15 cellular contexts compared by ENCODE assay signal in the genomic region with DNA sequence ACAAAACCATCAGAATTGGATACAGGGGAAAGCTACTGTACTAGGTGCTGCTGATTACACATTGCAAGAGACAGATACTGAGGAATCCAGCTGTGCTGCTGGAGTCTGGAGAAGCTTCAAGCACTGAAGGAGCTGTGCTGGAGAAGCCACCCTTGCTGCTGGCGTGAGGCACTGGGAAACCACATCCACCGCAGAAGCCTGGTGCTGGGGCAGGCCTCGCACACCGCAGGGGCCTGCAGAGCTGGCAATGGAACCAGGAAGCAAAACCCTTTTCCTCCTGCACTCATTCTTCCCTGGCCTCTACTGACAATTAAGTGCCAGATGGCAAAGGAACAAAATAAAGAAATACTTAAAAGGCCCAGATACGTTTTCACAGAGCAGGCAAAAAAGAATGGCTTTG.
A peak's percentile ranks its signal among the peaks of the same experiment; 100 is the strongest.
DNase-seq lines count a peak whose midpoint lies in the region; ATAC-seq and TF ChIP-seq lines count a peak whose summit lies in the region.
"Had no signal": no experiment of that assay in that cellular context is flagged by ENCODE, and none has a peak within 500 bp of the region (broad histone marks: within the 10 kb centered on the region; RNA-seq: fewer than 3 reads in every experiment).

No MANE protein-coding gene starts in this region.

- no peaks in the 10 kb centered on the region for H3K9me3 ChIP-seq in GM23248 (ENCODE audit: low read depth)

- H3K27ac ChIP-seq in GM23248, result no peak overlapping the region
- H3K27ac ChIP-seq in brain microvascular endothelial cell, result no peak overlapping the region
- H3K27ac ChIP-seq: C4-2B, heart left ventricle, parathyroid adenoma had no signal

- H2AFZ ChIP-seq in GM23248, result 0 out of 2 replicates have a peak overlapping the region, but pooled peaks have one; percentile 45
- H2AFZ ChIP-seq: parathyroid adenoma had no signal

- ATAC-seq in GM18867 (IDR thresholded peaks at IDR 0.05; ENCODE audit: unreplicated experiment), result no peak
- ATAC-seq: heart left ventricle had no signal

- H3K36me3 Mint-ChIP-seq in Calu3 (ENCODE audit: insufficient read depth, unreplicated experiment), result no peaks in the 10 kb centered on the region
- no peaks in the 10 kb centered on the region for H3K36me3 Mint-ChIP-seq in immature natural killer cell

- H3K36me3 ChIP-seq in GM23248 (ENCODE audit: low read depth) (no peaks in the 10 kb centered on the region), brain microvascular endothelial cell (replicated peaks) (no peaks in the 10 kb centered on the region)
- H3K36me3 ChIP-seq: heart left ventricle had no signal

- no peaks in the 10 kb centered on the region for H3K27me3 ChIP-seq in GM23248 (replicated peaks; ENCODE audit: insufficient read depth)
- H3K27me3 ChIP-seq in brain microvascular endothelial cell (replicated peaks), result no peaks in the 10 kb centered on the region
- H3K27me3 ChIP-seq: heart left ventricle had no signal

- 0 out of 2 replicates have a peak, but pooled peaks cover 8% of the 10 kb centered on the region for H3K4me1 ChIP-seq in GM23248 (ENCODE audit: insufficient read depth)
- H3K4me1 ChIP-seq: heart left ventricle, parathyroid adenoma had no signal

- H3F3A ChIP-seq in GM23248 (ENCODE audit: insufficient read depth), result no peaks in the 10 kb centered on the region

- H3K4me1 Mint-ChIP-seq in Calu3 (ENCODE audit: low read depth, unreplicated experiment), result no peaks in the 10 kb centered on the region
- H3K4me1 Mint-ChIP-seq in immature natural killer cell, result no peaks in the 10 kb centered on the region

- no peaks in the 10 kb centered on the region for H3K27me3 Mint-ChIP-seq in Calu3 (ENCODE audit: unreplicated experiment)
- H3K27me3 Mint-ChIP-seq in immature natural killer cell (ENCODE audit: low read depth in 3 of 3), result peaks cover 0 to 4% (median 0%) of the 10 kb centered on the region in 3 donors

- H3K4me3 ChIP-seq in GM23248 (no peak overlapping the region), brain microvascular endothelial cell (ENCODE audit: low read depth, low read length) (no peak overlapping the region)
- H3K4me3 ChIP-seq: heart left ventricle had no signal

- no peaks in the 10 kb centered on the region for H3K79me2 ChIP-seq in GM23248 (ENCODE audit: insufficient read depth)
- H3K79me2 ChIP-seq: parathyroid adenoma had no signal

- CTCF ChIA-PET in Calu3 (lab: Charles Lee), result no interaction called here

- H3K9ac ChIP-seq in GM23248, result no peak overlapping the region
- H3K9ac ChIP-seq: parathyroid adenoma had no signal

- TF ChIP-seq CTCF in Calu3 (IDR thresholded peaks at IDR 0.05; ENCODE audit: unreplicated experiment), result no peak
- TF ChIP-seq CTCF in brain microvascular endothelial cell (IDR thresholded peaks at IDR 0.05; ENCODE audit: low read depth, low read length, missing control alignments), result no peak

- no peak overlapping the region for H3K27ac Mint-ChIP-seq in Calu3 (ENCODE audit: unreplicated experiment)
- H3K27ac Mint-ChIP-seq in immature natural killer cell, result no peak overlapping the region

- H3K4me3 Mint-ChIP-seq in Calu3 (ENCODE audit: low read depth, unreplicated experiment) (no peak overlapping the region), immature natural killer cell (no peak overlapping the region)

- H4K20me1 ChIP-seq in GM23248 (ENCODE audit: insufficient read depth), result no peaks in the 10 kb centered on the region

- H3K4me2 ChIP-seq in GM23248 (ENCODE audit: unreplicated experiment), result no peak overlapping the region

- no peaks in the 10 kb centered on the region for H3K9me2 ChIP-seq in GM23248 (ENCODE audit: insufficient read depth)

- in situ Hi-C loops in GM23248 (cut with MboI), result no loop called here
- in situ Hi-C loops in brain microvascular endothelial cell (cut with HindIII; ENCODE audit: low pct_ligation_motif_present, low sequenced_read_pairs), result no loop called here

- WGBS in GM23248 (ENCODE audit: low coverage in 1 of 2, low lambda C conversion rate in 2 of 2, missing lambda C conversion rate in 2 of 2), 2 experiments, result 30 to 31% methylated on average over 5 of the region's 5 CpGs

- intact Hi-C loops in Calu3 (cut with micrococcal nuclease; ENCODE audit: unreplicated experiment), result no loop called here

- no peaks in the 10 kb centered on the region for H3K9me3 Mint-ChIP-seq in Calu3 (ENCODE audit: low read depth, unreplicated experiment)
- no peaks in the 10 kb centered on the region for H3K9me3 Mint-ChIP-seq in immature natural killer cell

- DNase-seq in Calu3, result peak; percentile 11
- peak; percentile 2 for DNase-seq in GM23248
- peak; percentile 35 for DNase-seq in NCI-H2107 (lab: John Stamatoyannopoulos, UW)
- peak; percentile 2 for DNase-seq in brain microvascular endothelial cell
- DNase-seq in occipital lobe (lab: John Stamatoyannopoulos, UW), result no peak
- DNase-seq in SIG-M5 treated with dmso at 0.1 percent for 504 hours (lab: John Stamatoyannopoulos, UW; ENCODE audit: unreplicated experiment), result no peak
- no peak for DNase-seq in immature natural killer cell
- DNase-seq: activated CD8-positive, alpha-beta memory T cell treated with anti-CD3 and anti-CD28 coated beads, Interleukin-2, amount 50 U/mL, for 48 hours; amygdala; heart left ventricle; NCI-H187; stimulated activated naive CD4-positive, alpha-beta T cell treated with Interleukin-2 at 50 U/mL for 16 hours had no signal

- no TSS peak for BruUV-seq in Calu3 (replicated peaks; lab: Mats Ljungman, UMichigan)

Comparison
In these comparisons a context has a peak if more than half of its experiments do, and no peak if none do; other contexts are left out.
1. DNase-seq: peak in Calu3 (single experiment), GM23248 (single experiment), NCI-H2107 (single experiment) and brain microvascular endothelial cell (single experiment); none in occipital lobe (single experiment), SIG-M5 treated with dmso at 0.1 percent for 504 hours (single experiment) and immature natural killer cell (0 of 3).